In the genomic region with DNA sequence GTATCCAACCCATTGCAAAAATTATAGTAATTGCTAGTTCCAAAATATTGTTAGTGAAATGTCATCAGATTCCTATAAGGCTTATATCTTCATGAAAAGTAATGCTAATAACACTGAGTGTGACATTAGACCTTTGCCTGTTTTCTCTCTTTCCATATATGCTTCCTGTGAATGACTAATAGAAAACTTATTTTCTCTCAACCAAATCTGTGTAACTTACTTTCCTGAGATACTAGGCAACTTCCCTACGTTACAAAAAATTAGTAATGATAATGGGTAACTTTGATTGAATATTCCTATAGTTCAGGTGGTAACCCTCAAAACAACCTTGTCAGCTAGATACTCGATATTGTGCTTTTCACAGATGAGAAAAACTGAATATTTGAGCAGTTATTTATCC, we compare ENCODE assay signal across 1 cellular context.
TF ChIP-seq lines count a peak whose summit lies in the region.

No MANE protein-coding gene starts in this region.

TF ChIP-seq in IMR-90, 13 proteins besides CTCF, POLR2A, EP300 and RAD21 (continued from another document):
- no peak for TF ChIP-seq RCOR1 (IDR thresholded peaks at IDR 0.05; ENCODE audit: insufficient replicate concordance, low read length)
- TF ChIP-seq MAFK (IDR thresholded peaks at IDR 0.05; ENCODE audit: low read depth, low read length), result no peak
- TF ChIP-seq BHLHE40 (IDR thresholded peaks at IDR 0.05; ENCODE audit: low read depth, low read length), result no peak
- no peak for TF ChIP-seq FOS (IDR thresholded peaks at IDR 0.05; ENCODE audit: low read depth, low read length)
- TF ChIP-seq USF2 (IDR thresholded peaks at IDR 0.05; ENCODE audit: low read depth, low read length), result no peak
TF ChIP-seq in IMR-90: peak in this region for 0.
